In the genomic region with DNA sequence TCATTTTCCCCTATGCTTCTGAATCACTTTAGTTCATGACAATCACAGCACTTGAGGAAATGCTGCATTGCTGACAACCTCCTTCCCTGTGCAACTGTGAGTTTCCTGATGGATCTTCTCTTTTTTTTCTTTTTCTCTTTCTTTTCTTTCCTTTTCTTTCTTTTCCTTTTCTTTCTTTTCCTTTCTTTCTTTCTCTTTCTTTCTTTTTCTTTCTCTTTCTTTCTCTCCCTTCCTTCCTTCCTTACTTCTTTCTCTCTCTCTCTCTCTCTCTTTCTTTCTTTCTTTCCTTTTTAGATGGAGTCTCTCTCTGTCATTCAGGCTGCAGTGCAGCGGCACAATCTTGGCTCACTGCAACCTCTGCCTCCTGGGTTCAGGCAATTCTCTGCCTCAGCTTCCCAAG, we compare ENCODE assay signal across 13 cellular contexts.
DNase-seq lines count a peak whose midpoint lies in the region; ATAC-seq and TF ChIP-seq lines count a peak whose summit lies in the region.
"Had no signal": no experiment of that assay in that cellular context is flagged by ENCODE, and none has a peak within 500 bp of the region (broad histone marks: within the 10 kb centered on the region; RNA-seq: fewer than 3 reads in every experiment).

No MANE protein-coding gene starts in this region.

- ATAC-seq in GM23338: no peak
- no peak for ATAC-seq in WTC11
- ATAC-seq in T-cell (replicated peaks in 1 of 4): no peak
- ATAC-seq: CD8-positive, alpha-beta T cell had no signal

- H3K36me3 Mint-ChIP-seq in GM23338 (ENCODE audit: low read depth): no peaks in the 10 kb centered on the region
- no peaks in the 10 kb centered on the region for H3K36me3 Mint-ChIP-seq in WTC11
- H3K36me3 Mint-ChIP-seq in T-cell: no peaks in the 10 kb centered on the region
- H3K36me3 Mint-ChIP-seq: CD8-positive, alpha-beta T cell had no signal

- H3K9me3 Mint-ChIP-seq in GM23338 (no peaks in the 10 kb centered on the region), WTC11 (no peaks in the 10 kb centered on the region), T-cell (no peaks in the 10 kb centered on the region)
- H3K9me3 Mint-ChIP-seq: CD8-positive, alpha-beta T cell had no signal

- 0 out of 2 replicates have a peak overlapping the region, but pooled peaks have one; percentile 56 for H2AFZ ChIP-seq in GM23338

- H3K27me3 Mint-ChIP-seq in GM23338 (ENCODE audit: insufficient read depth, low read depth, poor library complexity) (peaks cover 2% of the 10 kb centered on the region), WTC11 (ENCODE audit: low read depth) (no peaks in the 10 kb centered on the region), T-cell (no peaks in the 10 kb centered on the region)
- H3K27me3 Mint-ChIP-seq: B cell had no signal

- no peak overlapping the region for H3K4me3 ChIP-seq in GM23338
- H3K4me3 ChIP-seq in fibroblast of mammary gland (ENCODE audit: control insufficient read depth, low read depth, low read length): no peak overlapping the region
- H3K4me3 ChIP-seq: BLaER1 treated with 17β-estradiol and CSF1 and Interleukin-3, amounts not matched to agents 10 nM and 100 nM; HAP-1 had no signal

- no peaks in the 10 kb centered on the region for H3K4me1 ChIP-seq in GM23338 (ENCODE audit: insufficient read depth)
- H3K4me1 ChIP-seq: BLaER1 treated with 17β-estradiol and CSF1 and Interleukin-3, amounts not matched to agents 10 nM and 100 nM; HAP-1 had no signal

- peaks cover 4% of the 10 kb centered on the region for H3K4me1 Mint-ChIP-seq in GM23338
- peaks cover 12% of the 10 kb centered on the region for H3K4me1 Mint-ChIP-seq in WTC11
- H3K4me1 Mint-ChIP-seq in T-cell: no peaks in the 10 kb centered on the region
- H3K4me1 Mint-ChIP-seq: B cell had no signal

- H3K4me2 ChIP-seq in GM23338: no peak overlapping the region
- H3K4me2 ChIP-seq: BLaER1 treated with 17β-estradiol and CSF1 and Interleukin-3, amounts not matched to agents 10 nM and 100 nM had no signal

- H3K27ac Mint-ChIP-seq in GM23338 (no peak overlapping the region), WTC11 (no peak overlapping the region), T-cell (peak overlapping the region in 1 of 2 donors; percentile 28)
- H3K27ac Mint-ChIP-seq: B cell; CD8-positive, alpha-beta T cell had no signal

- H3K9me2 ChIP-seq in GM23338 (ENCODE audit: insufficient read depth): no peaks in the 10 kb centered on the region; the same call in 1 of the 2 replicates

- no peak overlapping the region for H3K27ac ChIP-seq in GM23338 (ENCODE audit: low read depth)
- H3K27ac ChIP-seq: BLaER1 treated with 17β-estradiol and CSF1 and Interleukin-3, amounts not matched to agents 10 nM and 100 nM had no signal

- no peaks in the 10 kb centered on the region for H3K27me3 ChIP-seq in GM23338 (ENCODE audit: insufficient read depth)
- H3K27me3 ChIP-seq: BLaER1 treated with 17β-estradiol and CSF1 and Interleukin-3, amounts not matched to agents 10 nM and 100 nM had no signal

- POLR2A ChIA-PET in WTC11 (lab: Charles Lee) (no interaction called here), T-cell (lab: Charles Lee) (no interaction called here)

- H3K4me3 Mint-ChIP-seq in GM23338: no peak overlapping the region
- H3K4me3 Mint-ChIP-seq in WTC11: no peak overlapping the region
- H3K4me3 Mint-ChIP-seq in T-cell: no peak overlapping the region
- H3K4me3 Mint-ChIP-seq: B cell; CD8-positive, alpha-beta T cell had no signal

- DNase-seq in GM23338 (ENCODE audit: low spot score) (no peak), WTC11 (ENCODE audit: low spot score) (no peak), fibroblast of mammary gland (ENCODE audit: low read depth) (peak; percentile 21), cerebellum (ENCODE audit: low spot score) (no peak), T-cell (no peak), amygdala (lab: John Stamatoyannopoulos, UW) (no peak)
- no peak for DNase-seq in stimulated activated CD4-positive, alpha-beta T cell treated with anti-CD3 and anti-CD28 coated beads, Interleukin-4, amount 100 ng/mL, for 24 hours
- DNase-seq: Calu3; CD8-positive, alpha-beta T cell; DMS79 treated with DMSO at 0.1 percent for 48 hours had no signal

- no peaks in the 10 kb centered on the region for H4K20me1 ChIP-seq in GM23338 (replicated peaks; ENCODE audit: insufficient read depth)
- H4K20me1 ChIP-seq: BLaER1 treated with 17β-estradiol and CSF1 and Interleukin-3, amounts not matched to agents 10 nM and 100 nM had no signal

- CTCF ChIA-PET in WTC11 (lab: Charles Lee) (no interaction called here), T-cell (lab: Charles Lee) (no interaction called here)

- H3F3A ChIP-seq in GM23338 (replicated peaks; ENCODE audit: low read depth): no peaks in the 10 kb centered on the region

- TF ChIP-seq CTCF in GM23338 (conservative IDR thresholded peaks at IDR 0.05; ENCODE audit: low read depth in 2 of 2) (no peak), WTC11 (IDR thresholded peaks at IDR 0.05) (no peak), fibroblast of mammary gland (conservative IDR thresholded peaks at IDR 0.05; ENCODE audit: control insufficient read depth, insufficient read depth, low read depth, low read length) (no peak)

- no peaks in the 10 kb centered on the region for H3K79me2 ChIP-seq in GM23338 (replicated peaks; ENCODE audit: insufficient read depth)

- no peaks in the 10 kb centered on the region for H3K36me3 ChIP-seq in GM23338 (ENCODE audit: insufficient read depth)
- H3K36me3 ChIP-seq: BLaER1 treated with 17β-estradiol and CSF1 and Interleukin-3, amounts not matched to agents 10 nM and 100 nM; HAP-1 had no signal

TF ChIP-seq in GM23338, 12 proteins besides CTCF, POLR2A, EP300 and RAD21 (continues in another document):
- no peak for TF ChIP-seq NANOG (IDR thresholded peaks at IDR 0.05; ENCODE audit: borderline replicate concordance)
- TF ChIP-seq EZH2 (IDR thresholded peaks at IDR 0.05; ENCODE audit: low read depth, unreplicated experiment): no peak

TF ChIP-seq in WTC11, 78 proteins besides CTCF, POLR2A, EP300 and RAD21:
- TF ChIP-seq SP1 (CRISPR knock-in tag; conservative IDR thresholded peaks at IDR 0.05) (no peak), JUN (CRISPR knock-in tag; IDR thresholded peaks at IDR 0.05) (no peak)
- TF ChIP-seq, protein P1, sequence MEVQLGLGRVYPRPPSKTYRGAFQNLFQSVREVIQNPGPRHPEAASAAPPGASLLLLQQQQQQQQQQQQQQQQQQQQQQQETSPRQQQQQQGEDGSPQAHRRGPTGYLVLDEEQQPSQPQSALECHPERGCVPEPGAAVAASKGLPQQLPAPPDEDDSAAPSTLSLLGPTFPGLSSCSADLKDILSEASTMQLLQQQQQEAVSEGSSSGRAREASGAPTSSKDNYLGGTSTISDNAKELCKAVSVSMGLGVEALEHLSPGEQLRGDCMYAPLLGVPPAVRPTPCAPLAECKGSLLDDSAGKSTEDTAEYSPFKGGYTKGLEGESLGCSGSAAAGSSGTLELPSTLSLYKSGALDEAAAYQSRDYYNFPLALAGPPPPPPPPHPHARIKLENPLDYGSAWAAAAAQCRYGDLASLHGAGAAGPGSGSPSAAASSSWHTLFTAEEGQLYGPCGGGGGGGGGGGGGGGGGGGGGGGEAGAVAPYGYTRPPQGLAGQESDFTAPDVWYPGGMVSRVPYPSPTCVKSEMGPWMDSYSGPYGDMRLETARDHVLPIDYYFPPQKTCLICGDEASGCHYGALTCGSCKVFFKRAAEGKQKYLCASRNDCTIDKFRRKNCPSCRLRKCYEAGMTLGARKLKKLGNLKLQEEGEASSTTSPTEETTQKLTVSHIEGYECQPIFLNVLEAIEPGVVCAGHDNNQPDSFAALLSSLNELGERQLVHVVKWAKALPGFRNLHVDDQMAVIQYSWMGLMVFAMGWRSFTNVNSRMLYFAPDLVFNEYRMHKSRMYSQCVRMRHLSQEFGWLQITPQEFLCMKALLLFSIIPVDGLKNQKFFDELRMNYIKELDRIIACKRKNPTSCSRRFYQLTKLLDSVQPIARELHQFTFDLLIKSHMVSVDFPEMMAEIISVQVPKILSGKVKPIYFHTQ (CRISPR knock-in tag; IDR thresholded peaks at IDR 0.05): no peak
- TF ChIP-seq, protein P2, sequence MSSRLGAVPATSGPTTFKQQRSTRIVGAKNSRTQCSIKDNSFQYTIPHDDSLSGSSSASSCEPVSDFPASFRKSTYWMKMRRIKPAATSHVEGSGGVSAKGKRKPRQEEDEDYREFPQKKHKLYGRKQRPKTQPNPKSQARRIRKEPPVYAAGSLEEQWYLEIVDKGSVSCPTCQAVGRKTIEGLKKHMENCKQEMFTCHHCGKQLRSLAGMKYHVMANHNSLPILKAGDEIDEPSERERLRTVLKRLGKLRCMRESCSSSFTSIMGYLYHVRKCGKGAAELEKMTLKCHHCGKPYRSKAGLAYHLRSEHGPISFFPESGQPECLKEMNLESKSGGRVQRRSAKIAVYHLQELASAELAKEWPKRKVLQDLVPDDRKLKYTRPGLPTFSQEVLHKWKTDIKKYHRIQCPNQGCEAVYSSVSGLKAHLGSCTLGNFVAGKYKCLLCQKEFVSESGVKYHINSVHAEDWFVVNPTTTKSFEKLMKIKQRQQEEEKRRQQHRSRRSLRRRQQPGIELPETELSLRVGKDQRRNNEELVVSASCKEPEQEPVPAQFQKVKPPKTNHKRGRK (CRISPR knock-in tag; IDR thresholded peaks at IDR 0.05; ENCODE audit: borderline replicate concordance): 0 out of 2 replicates have a peak, but pooled peaks have one; percentile 58
TF ChIP-seq in WTC11: peak in this region for 1.
